8 cellular contexts compared by ENCODE assay signal in genomic region chr11:112961146-112961668, GRCh38. TPM values are rescaled to one million over a fixed set of nuclear protein-coding genes. Genes with fewer than 3 reads are reported as not detected.
DNase-seq lines count a peak whose midpoint lies in the region; ATAC-seq and TF ChIP-seq lines count a peak whose summit lies in the region.

Gene NCAM1, plus strand, starts transcription at chr11:112961420.

- WGBS in lower leg skin, 2 donors: 1% methylated on average over 27 to 28 of the region's 28 CpGs

- peak within 1 kb of the TSS; percentile 5 for H3K4me3 ChIP-seq in lower leg skin (ENCODE audit: low read depth, poor library complexity, severe bottlenecking)

- H3K27me3 Mint-ChIP-seq in effector memory CD8-positive, alpha-beta T cell: peaks cover 58 to 88% of the 10 kb centered on the region in 2 donors

- DNase-seq in G401 (ENCODE audit: low spot score): peak; percentile 93
- peak; percentile 95 for DNase-seq in NCI-H1436 (lab: John Stamatoyannopoulos, UW)
- peak; percentile 95 for DNase-seq in SW480 (ENCODE audit: low spot score)
- DNase-seq in effector memory CD8-positive, alpha-beta T cell: peak in 1 of 3 experiments; percentile 11
- peak; percentile 19 to 87 for DNase-seq in lower leg skin (ENCODE audit: low spot score in 2 of 2)
- peak; percentile 5 to 51 for DNase-seq in stimulated activated effector memory CD8-positive, alpha-beta T cell treated with anti-CD3 and anti-CD28 coated beads, Interleukin-12 subunit alpha, Interleukin-12 subunit beta, amount 100 ng/mL, for 72 hours (ENCODE audit: low spot score in 2 of 2)
- DNase-seq in erythroblast (lab: John Stamatoyannopoulos, UW): no peak

- peak; percentile 52 for ATAC-seq in effector memory CD8-positive, alpha-beta T cell (replicated peaks)
- ATAC-seq in stimulated activated effector memory CD8-positive, alpha-beta T cell treated with anti-CD3 and anti-CD28 coated beads, Interleukin-12 subunit alpha, Interleukin-12 subunit beta, amount 100 ng/mL, for 72 hours: peak; percentile 55
- ATAC-seq in HG03460 (IDR thresholded peaks at IDR 0.05; ENCODE audit: unreplicated experiment): no peak

- peaks cover 7 to 14% of the 10 kb centered on the region in 2 donors for H3K4me1 Mint-ChIP-seq in effector memory CD8-positive, alpha-beta T cell (ENCODE audit: low read depth in 2 of 2)
- H3K4me1 Mint-ChIP-seq in stimulated activated effector memory CD8-positive, alpha-beta T cell treated with anti-CD3 and anti-CD28 coated beads, Interleukin-12 subunit alpha, Interleukin-12 subunit beta, amount 100 ng/mL, for 72 hours: peaks cover 20% of the 10 kb centered on the region

- TF ChIP-seq POLR2A in lower leg skin (IDR thresholded peaks at IDR 0.05) (no peak), erythroblast (IDR thresholded peaks at IDR 0.05; ENCODE audit: low read length) (no peak)

- no peaks in the 10 kb centered on the region for H3K36me3 Mint-ChIP-seq in effector memory CD8-positive, alpha-beta T cell (ENCODE audit: insufficient read depth)
- H3K36me3 Mint-ChIP-seq in stimulated activated effector memory CD8-positive, alpha-beta T cell treated with anti-CD3 and anti-CD28 coated beads, Interleukin-12 subunit alpha, Interleukin-12 subunit beta, amount 100 ng/mL, for 72 hours: no peaks in the 10 kb centered on the region

- H3K27ac Mint-ChIP-seq in effector memory CD8-positive, alpha-beta T cell: peak within 1 kb of the TSS in 1 of 2 donors; percentile 79
- peak within 1 kb of the TSS; percentile 50 for H3K27ac Mint-ChIP-seq in stimulated activated effector memory CD8-positive, alpha-beta T cell treated with anti-CD3 and anti-CD28 coated beads, Interleukin-12 subunit alpha, Interleukin-12 subunit beta, amount 100 ng/mL, for 72 hours

- intact Hi-C loops in lower leg skin (cut with DNase I; ENCODE audit: low total_unique reads): no loop called here

- TF ChIP-seq CTCF in lower leg skin (IDR thresholded peaks at IDR 0.05): no peak

- no peaks in the 10 kb centered on the region for H3K9me3 Mint-ChIP-seq in effector memory CD8-positive, alpha-beta T cell
- no peaks in the 10 kb centered on the region for H3K9me3 Mint-ChIP-seq in stimulated activated effector memory CD8-positive, alpha-beta T cell treated with anti-CD3 and anti-CD28 coated beads, Interleukin-12 subunit alpha, Interleukin-12 subunit beta, amount 100 ng/mL, for 72 hours

- in situ Hi-C loops in G401 (cut with HindIII; ENCODE audit: low sequenced_read_pairs): no loop called here

- H3K4me3 Mint-ChIP-seq in effector memory CD8-positive, alpha-beta T cell: peak within 1 kb of the TSS; percentile 77 to 93
- peak within 1 kb of the TSS; percentile 79 for H3K4me3 Mint-ChIP-seq in stimulated activated effector memory CD8-positive, alpha-beta T cell treated with anti-CD3 and anti-CD28 coated beads, Interleukin-12 subunit alpha, Interleukin-12 subunit beta, amount 100 ng/mL, for 72 hours

RNA-seq across cellular contexts. Expression of gene NCAM1, which starts in this region (rescaled TPM):
- total RNA-seq in G401 (2014; rRNA removed; shearing (Covaris generic)): not detected in 2 replicates
- total RNA-seq in lower leg skin: 1 to 10 TPM; 1.7 to 7.1 (median 3.8) TPM

Comparison
In these comparisons a context has a peak if more than half of its experiments do, and no peak if none do; other contexts are left out.
1. Peak in DNase-seq in G401; RNA of the gene not detected or under 1 TPM.
2. DNase-seq: peak in NCI-H1436 (single experiment), SW480 (single experiment), lower leg skin (2 of 2) and stimulated activated effector memory CD8-positive, alpha-beta T cell treated with anti-CD3 and anti-CD28 coated beads, Interleukin-12 subunit alpha, Interleukin-12 subunit beta, amount 100 ng/mL, for 72 hours (2 of 2); none in erythroblast (0 of 2).